Comparison of ENCODE assay signal across 8 cellular contexts in genomic region chr11:3050386-3051325, GRCh38. TPM values are rescaled to one million over a fixed set of nuclear protein-coding genes. Genes with fewer than 3 reads are reported as not detected.
DNase-seq lines count a peak whose midpoint lies in the region; ATAC-seq and TF ChIP-seq lines count a peak whose summit lies in the region.

No MANE protein-coding gene starts in this region.

- peaks cover 14 to 93% of the 10 kb centered on the region in 2 experiments; a peak in 3 of 4 replicates for H3K79me1 ChIP-seq in IMR-90 (ENCODE audit: low read depth in 1 of 2, low read length in 2 of 2)

- H3K9me3 Mint-ChIP-seq in Caco-2 (ENCODE audit: unreplicated experiment) = no peaks in the 10 kb centered on the region
- no peaks in the 10 kb centered on the region for H3K9me3 Mint-ChIP-seq in brain

- dilution Hi-C loops in IMR-90 (cut with HindIII; ENCODE audit: low sequenced_read_pairs, unreplicated experiment) = no loop called here

- H3K27me3 ChIP-seq in Caco-2 (replicated peaks; ENCODE audit: control insufficient read depth, insufficient read depth, low read length) (no peaks in the 10 kb centered on the region), IMR-90 (ENCODE audit: control insufficient read depth, insufficient read depth, low read length) (no peaks in the 10 kb centered on the region), psoas muscle (ENCODE audit: insufficient read depth in 3 of 3, low read length in 2 of 3) (no peaks in the 10 kb centered on the region)

- peak overlapping the region; percentile 48; the same call in 1 of the 2 replicates for H3K14ac ChIP-seq in IMR-90 (replicated peaks; ENCODE audit: low read depth, low read length)

- peaks cover 48% of the 10 kb centered on the region for H3K9me1 ChIP-seq in IMR-90 (ENCODE audit: insufficient read depth, low read length)

- DNase-seq in Caco-2 (no peak), IMR-90 (no peak), psoas muscle (no peak), activated gamma-delta T cell (lab: John Stamatoyannopoulos, UW) (no peak), DMS79 treated with DMSO at 0.1 percent for 48 hours (lab: John Stamatoyannopoulos, UW) (no peak), NCI-H526 (lab: John Stamatoyannopoulos, UW) (no peak)

- H3K36me3 Mint-ChIP-seq in Caco-2 (ENCODE audit: insufficient read depth, unreplicated experiment) (peaks cover 84% of the 10 kb centered on the region), brain (peaks cover 16% of the 10 kb centered on the region)

- no peak for TF ChIP-seq RAD21 in IMR-90 (IDR thresholded peaks at IDR 0.05; ENCODE audit: low read length)

- peak overlapping the region in 1 of 2 experiments; percentile 73; a peak in 1 of 4 replicates for H4K8ac ChIP-seq in IMR-90 (ENCODE audit: low read depth in 2 of 2, low read length in 2 of 2)

- H2BK5ac ChIP-seq in IMR-90 (ENCODE audit: low read depth, low read length, poor library complexity, severe bottlenecking) = peak overlapping the region; percentile 62

- H3K56ac ChIP-seq in IMR-90 (ENCODE audit: extremely low read depth, insufficient read depth, low read length) = no peak overlapping the region

- H3K27me3 Mint-ChIP-seq in Caco-2 (ENCODE audit: insufficient read depth, unreplicated experiment) = no peaks in the 10 kb centered on the region
- no peaks in the 10 kb centered on the region for H3K27me3 Mint-ChIP-seq in brain

- H3K9ac ChIP-seq in IMR-90 (ENCODE audit: low read depth, low read length) = no peak overlapping the region

- no peak overlapping the region; the same call in 1 of the 2 replicates for H3K4me2 ChIP-seq in IMR-90 (ENCODE audit: low read depth, low read length)

- peak overlapping the region; percentile 33; the same call in 1 of the 2 replicates for H2BK120ac ChIP-seq in IMR-90 (ENCODE audit: low read depth, low read length)

- H3K27ac ChIP-seq in IMR-90 (ENCODE audit: insufficient read depth, low read length) (peak overlapping the region; percentile 65), psoas muscle (peak overlapping the region; percentile 81)

- no peak overlapping the region for H3K23ac ChIP-seq in IMR-90 (ENCODE audit: low read depth, low read length)

- H2BK15ac ChIP-seq in IMR-90 (ENCODE audit: low read depth, low read length) = no peak overlapping the region

- H4K5ac ChIP-seq in IMR-90 (ENCODE audit: low read depth, low read length) = 0 out of 2 replicates have a peak overlapping the region, but pooled peaks have one; percentile 27

- H3K36me3 ChIP-seq in Caco-2 (ENCODE audit: control insufficient read depth, insufficient read depth, low read length) = no peaks in the 10 kb centered on the region
- H3K36me3 ChIP-seq in IMR-90 (ENCODE audit: control insufficient read depth, insufficient read depth, low read length) = peaks cover 28% of the 10 kb centered on the region
- peaks cover 6 to 14% of the 10 kb centered on the region in 2 donors for H3K36me3 ChIP-seq in psoas muscle (ENCODE audit: insufficient read depth in 1 of 2, low read depth in 1 of 2)

- no peak for TF ChIP-seq CTCF in Caco-2 (IDR thresholded peaks at IDR 0.05; ENCODE audit: insufficient read depth in 1 of 2, low read depth in 1 of 2, low read length in 1 of 2, severe bottlenecking in 1 of 2, unreplicated experiment in 1 of 2)
- TF ChIP-seq CTCF in IMR-90 (conservative IDR thresholded peaks at IDR 0.05; ENCODE audit: low read depth, low read length) = no peak
- no peak for TF ChIP-seq CTCF in brain (conservative IDR thresholded peaks at IDR 0.05)
- no peak for TF ChIP-seq CTCF in psoas muscle (IDR thresholded peaks at IDR 0.05)

- peak overlapping the region; percentile 76 for H2AFZ ChIP-seq in IMR-90 (replicated peaks; ENCODE audit: low read length, poor library complexity)

- ATAC-seq in IMR-90 (ENCODE audit: low read depth) (no peak), psoas muscle (peak in 1 of 4 donors; percentile 8), HG02852 (IDR thresholded peaks at IDR 0.05; ENCODE audit: unreplicated experiment) (no peak)

- H3K4me3 ChIP-seq in Caco-2 (ENCODE audit: low read depth, low read length) = no peak overlapping the region
- no peak overlapping the region for H3K4me3 ChIP-seq in IMR-90 (ENCODE audit: insufficient read depth, low read depth, low read length)
- H3K4me3 ChIP-seq in psoas muscle = no peak overlapping the region

- BruUV-seq in Caco-2 (replicated peaks; lab: Mats Ljungman, UMichigan) (no TSS peak), IMR-90 (replicated peaks; lab: Mats Ljungman, UMichigan) (no TSS peak)

- H3K4me1 Mint-ChIP-seq in Caco-2 (ENCODE audit: low read depth, unreplicated experiment) = no peaks in the 10 kb centered on the region
- peaks cover 63% of the 10 kb centered on the region for H3K4me1 Mint-ChIP-seq in brain

- peak overlapping the region; percentile 87 for H2AK5ac ChIP-seq in IMR-90 (ENCODE audit: low read depth, low read length)

- WGBS in IMR-90 (ENCODE audit: extremely low coverage in 2 of 2, insufficient read length in 1 of 2), 2 experiments = 96% methylated on average over 13 of the region's 20 CpGs; no CpG with 5 or more reads in 1 of the 2 experiments
- WGBS in psoas muscle, 3 donors = 85 to 92% (median 87%) methylated on average over 20 of the region's 20 CpGs

- peak overlapping the region; percentile 19 for H4K91ac ChIP-seq in IMR-90 (ENCODE audit: insufficient read depth, low read depth, low read length)

- CTCF ChIA-PET in Caco-2 (lab: Charles Lee) (interaction anchor here (0.9 to 2.1 kb wide), 3 partner anchors 41 to 114 kb away, joined by 3 to 8 read pairs (median 7); partner anchors contain the start of gene OSBPL5), IMR-90 (lab: Yijun Ruan, JAX) (interaction anchor here (0.8 to 3.2 kb wide), 3 partner anchors 14 to 42 kb away, joined by 3 to 10 read pairs (median 4); no protein-coding TSS in a partner anchor)

- H3K4me1 ChIP-seq in Caco-2 = no peaks in the 10 kb centered on the region
- peaks cover 23% of the 10 kb centered on the region for H3K4me1 ChIP-seq in IMR-90 (ENCODE audit: control insufficient read depth, insufficient read depth, low read length)
- peaks cover 51% of the 10 kb centered on the region for H3K4me1 ChIP-seq in psoas muscle

- H3K4me3 Mint-ChIP-seq in Caco-2 (ENCODE audit: unreplicated experiment) (no peak overlapping the region), brain (no peak overlapping the region)

- H4K20me1 ChIP-seq in IMR-90 (ENCODE audit: insufficient read depth, low read length) = peaks cover 90% of the 10 kb centered on the region

- in situ Hi-C loops in IMR-90 (cut with MboI; ENCODE audit: low sequenced_read_pairs) = loop anchor here (25.0 kb wide), 1 partner anchor 362 kb away; no protein-coding TSS in a partner anchor

- H2BK20ac ChIP-seq in IMR-90 (ENCODE audit: low read depth, low read length) = peak overlapping the region; percentile 56

- peak overlapping the region; percentile 87 for H2AK9ac ChIP-seq in IMR-90 (replicated peaks; ENCODE audit: low read depth, low read length, poor library complexity)

- intact Hi-C loops in Caco-2 (cut with micrococcal nuclease; ENCODE audit: unreplicated experiment) = loop anchor here (1.0 kb wide), 1 partner anchor 41 kb away; no protein-coding TSS in a partner anchor
- intact Hi-C loops in IMR-90 (cut with micrococcal nuclease) = loop anchor here (2.0 to 10.0 kb wide), 3 partner anchors 42 to 167 kb away; partner anchors contain the start of genes MRGPRG and OSBPL5
- intact Hi-C loops in psoas muscle (cut with DNase I) = loop anchor here in 1 of 2 donors (10.0 kb wide), 1 partner anchor 114 kb away; the partner anchor contains the start of gene OSBPL5

- no peaks in the 10 kb centered on the region for H3K9me3 ChIP-seq in Caco-2
- no peaks in the 10 kb centered on the region for H3K9me3 ChIP-seq in IMR-90 (ENCODE audit: control insufficient read depth, insufficient read depth, low read length)
- no peaks in the 10 kb centered on the region for H3K9me3 ChIP-seq in psoas muscle

- TF ChIP-seq POLR2A in IMR-90 (IDR thresholded peaks at IDR 0.05; ENCODE audit: low read depth, low read length) = no peak

- H3K27ac Mint-ChIP-seq in Caco-2 (ENCODE audit: unreplicated experiment) (peak overlapping the region; percentile 33), brain (peak overlapping the region; percentile 1 to 92 (median 66))

- no peak overlapping the region for H3K18ac ChIP-seq in IMR-90 (ENCODE audit: low read depth, low read length)

- peak overlapping the region; percentile 58 for H3K4ac ChIP-seq in IMR-90 (ENCODE audit: low read depth, low read length)

- POLR2A ChIA-PET in Caco-2 (lab: Charles Lee) (interaction anchor here (0.7 kb wide), 1 partner anchor 59 kb away, joined by 3 read pairs; the partner anchor contains the start of gene NAP1L4), IMR-90 (lab: Charles Lee; ENCODE audit: unreplicated experiment) (no interaction called here)

TF ChIP-seq in IMR-90, 13 proteins besides CTCF, POLR2A, EP300 and RAD21:
- TF ChIP-seq RCOR1 (IDR thresholded peaks at IDR 0.05; ENCODE audit: insufficient replicate concordance, low read length) (no peak), NFE2L2 (IDR thresholded peaks at IDR 0.05; ENCODE audit: low read depth, low read length) (no peak), MXI1 (IDR thresholded peaks at IDR 0.05; ENCODE audit: borderline replicate concordance, low read depth, low read length) (no peak), MAFK (IDR thresholded peaks at IDR 0.05; ENCODE audit: low read depth, low read length) (no peak), MAZ (IDR thresholded peaks at IDR 0.05; ENCODE audit: borderline replicate concordance, low read depth, low read length) (no peak)
TF ChIP-seq in IMR-90: peak in this region for 0.

RNA-seq across cellular contexts. Expression of gene CARS1, which starts 6.6 kb away (rescaled TPM):
- total RNA-seq in Caco-2 (2022) (117 and 121 TPM in 2 replicates), IMR-90 (2012; rRNA removed) (65.8 and 78.3 TPM in 2 replicates), psoas muscle (10 to 100 TPM; 24.2 to 65.8 (median 40.2) TPM)
- polyA plus RNA-seq in IMR-90 (2012; rRNA removed) (62.5 and 72.7 TPM in 2 replicates), brain (ENCODE audit: insufficient read depth, low read depth, low replicate concordance) (63.5 TPM), psoas muscle (10 to 100 TPM; 37.8 to 78.6 (median 77.9) TPM)
- polyA plus RNA-seq in IMR-90 (2012; cell fraction: cytosol; rRNA removed) = 42.2 and 49.8 TPM in 2 replicates
- polyA plus RNA-seq in IMR-90 (2012; cell fraction: nucleus; rRNA removed; ENCODE audit: low replicate concordance) = 168 and 280 TPM in 2 replicates

RNA-seq across cellular contexts. Expression of gene NAP1L4, which starts 58.5 kb away (rescaled TPM):
- total RNA-seq in Caco-2 (2022) (210 and 215 TPM in 2 replicates), IMR-90 (2012; rRNA removed) (71.5 and 80.8 TPM in 2 replicates), psoas muscle (100 to 1,000 TPM; 143 to 153 (median 147) TPM)
- polyA plus RNA-seq in IMR-90 (2012; rRNA removed) (57.3 and 80.7 TPM in 2 replicates), brain (ENCODE audit: insufficient read depth, low read depth, low replicate concordance) (88.6 TPM), psoas muscle (100 to 1,000 TPM; 121 to 140 (median 139) TPM)
- 50.3 and 75.4 TPM in 2 replicates for polyA plus RNA-seq in IMR-90 (2012; cell fraction: cytosol; rRNA removed)
- polyA plus RNA-seq in IMR-90 (2012; cell fraction: nucleus; rRNA removed; ENCODE audit: low replicate concordance) = 71.1 and 101 TPM in 2 replicates
